In genomic region chr3:110015231-110015963, GRCh38 we compare ENCODE assay signal across 1 cellular context.
TF ChIP-seq lines count a peak whose summit lies in the region.

No MANE protein-coding gene starts in this region.

TF ChIP-seq in HepG2, 621 proteins besides CTCF, POLR2A, EP300 and RAD21 (continued from another document):
- TF ChIP-seq SMAD1 (CRISPR knock-in tag; IDR thresholded peaks at IDR 0.05; ENCODE audit: borderline replicate concordance, low read depth) (no peak), EEA1 (CRISPR knock-in tag; IDR thresholded peaks at IDR 0.05; ENCODE audit: borderline replicate concordance) (no peak), ZNF530 (CRISPR knock-in tag; IDR thresholded peaks at IDR 0.05; ENCODE audit: low read depth) (no peak), ZHX1 (CRISPR knock-in tag; IDR thresholded peaks at IDR 0.05; ENCODE audit: low read depth) (no peak), YY1 (IDR thresholded peaks at IDR 0.05; ENCODE audit: insufficient read depth, insufficient replicate concordance, low read depth, low read length) (no peak), MEIS1 (CRISPR knock-in tag; IDR thresholded peaks at IDR 0.05; ENCODE audit: borderline replicate concordance) (no peak), ZSCAN25 (CRISPR knock-in tag; IDR thresholded peaks at IDR 0.05) (no peak), UBTF (CRISPR knock-in tag; IDR thresholded peaks at IDR 0.05) (no peak), FOSL2 (CRISPR knock-in tag; IDR thresholded peaks at IDR 0.05) (no peak)
- TF ChIP-seq, protein P1, sequence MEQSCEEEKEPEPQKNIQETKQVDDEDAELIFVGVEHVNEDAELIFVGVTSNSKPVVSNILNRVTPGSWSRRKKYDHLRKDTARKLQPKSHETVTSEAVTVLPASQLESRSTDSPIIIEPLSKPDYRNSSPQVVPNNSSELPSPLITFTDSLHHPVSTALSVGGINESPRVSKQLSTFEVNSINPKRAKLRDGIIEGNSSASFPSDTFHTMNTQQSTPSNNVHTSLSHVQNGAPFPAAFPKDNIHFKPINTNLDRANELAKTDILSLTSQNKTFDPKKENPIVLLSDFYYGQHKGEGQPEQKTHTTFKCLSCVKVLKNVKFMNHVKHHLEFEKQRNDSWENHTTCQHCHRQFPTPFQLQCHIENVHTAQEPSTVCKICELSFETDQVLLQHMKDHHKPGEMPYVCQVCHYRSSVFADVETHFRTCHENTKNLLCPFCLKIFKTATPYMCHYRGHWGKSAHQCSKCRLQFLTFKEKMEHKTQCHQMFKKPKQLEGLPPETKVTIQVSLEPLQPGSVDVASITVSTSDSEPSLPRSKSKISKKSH (CRISPR knock-in tag; IDR thresholded peaks at IDR 0.05; ENCODE audit: borderline replicate concordance): no peak
- TF ChIP-seq, protein P2, sequence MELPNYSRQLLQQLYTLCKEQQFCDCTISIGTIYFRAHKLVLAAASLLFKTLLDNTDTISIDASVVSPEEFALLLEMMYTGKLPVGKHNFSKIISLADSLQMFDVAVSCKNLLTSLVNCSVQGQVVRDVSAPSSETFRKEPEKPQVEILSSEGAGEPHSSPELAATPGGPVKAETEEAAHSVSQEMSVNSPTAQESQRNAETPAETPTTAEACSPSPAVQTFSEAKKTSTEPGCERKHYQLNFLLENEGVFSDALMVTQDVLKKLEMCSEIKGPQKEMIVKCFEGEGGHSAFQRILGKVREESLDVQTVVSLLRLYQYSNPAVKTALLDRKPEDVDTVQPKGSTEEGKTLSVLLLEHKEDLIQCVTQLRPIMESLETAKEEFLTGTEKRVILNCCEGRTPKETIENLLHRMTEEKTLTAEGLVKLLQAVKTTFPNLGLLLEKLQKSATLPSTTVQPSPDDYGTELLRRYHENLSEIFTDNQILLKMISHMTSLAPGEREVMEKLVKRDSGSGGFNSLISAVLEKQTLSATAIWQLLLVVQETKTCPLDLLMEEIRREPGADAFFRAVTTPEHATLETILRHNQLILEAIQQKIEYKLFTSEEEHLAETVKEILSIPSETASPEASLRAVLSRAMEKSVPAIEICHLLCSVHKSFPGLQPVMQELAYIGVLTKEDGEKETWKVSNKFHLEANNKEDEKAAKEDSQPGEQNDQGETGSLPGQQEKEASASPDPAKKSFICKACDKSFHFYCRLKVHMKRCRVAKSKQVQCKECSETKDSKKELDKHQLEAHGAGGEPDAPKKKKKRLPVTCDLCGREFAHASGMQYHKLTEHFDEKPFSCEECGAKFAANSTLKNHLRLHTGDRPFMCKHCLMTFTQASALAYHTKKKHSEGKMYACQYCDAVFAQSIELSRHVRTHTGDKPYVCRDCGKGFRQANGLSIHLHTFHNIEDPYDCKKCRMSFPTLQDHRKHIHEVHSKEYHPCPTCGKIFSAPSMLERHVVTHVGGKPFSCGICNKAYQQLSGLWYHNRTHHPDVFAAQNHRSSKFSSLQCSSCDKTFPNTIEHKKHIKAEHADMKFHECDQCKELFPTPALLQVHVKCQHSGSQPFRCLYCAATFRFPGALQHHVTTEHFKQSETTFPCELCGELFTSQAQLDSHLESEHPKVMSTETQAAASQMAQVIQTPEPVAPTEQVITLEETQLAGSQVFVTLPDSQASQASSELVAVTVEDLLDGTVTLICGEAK (IDR thresholded peaks at IDR 0.05): no peak
- TF ChIP-seq, protein P2 (CRISPR knock-in tag; IDR thresholded peaks at IDR 0.05): no peak
